Comparison of ENCODE assay signal across 9 cellular contexts in the genomic region with DNA sequence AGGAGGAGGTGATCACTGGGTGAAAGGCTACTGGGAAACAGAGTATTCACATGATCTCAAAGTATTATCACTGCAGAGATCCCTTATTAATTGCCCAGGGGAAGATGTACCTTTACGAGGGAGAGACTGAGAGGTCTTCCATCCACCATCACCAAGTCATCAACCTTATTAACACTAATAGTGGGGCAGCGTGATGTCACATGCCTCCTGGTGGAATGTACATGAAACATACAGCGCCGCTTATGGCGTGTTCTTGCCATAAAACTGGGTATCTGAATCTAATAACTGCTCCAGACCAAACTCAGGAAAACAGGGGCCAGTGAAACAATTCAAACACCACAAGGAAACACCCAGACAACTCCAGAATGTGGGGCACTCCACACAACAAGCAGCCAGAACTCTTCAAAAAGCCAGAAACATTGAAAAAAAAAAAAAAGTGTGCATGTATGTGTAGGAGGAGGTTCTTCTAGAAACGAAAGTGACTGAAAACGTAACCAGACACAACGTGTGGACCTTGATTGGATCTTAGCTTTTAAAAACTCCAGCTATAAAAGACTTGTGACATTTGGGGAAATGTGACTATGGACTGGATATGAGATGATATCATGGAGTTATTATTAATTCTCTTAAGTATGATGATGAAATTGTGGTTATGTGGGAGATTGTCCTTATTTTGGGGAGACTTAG. TPM values are rescaled to one million over a fixed set of nuclear protein-coding genes. Genes with fewer than 3 reads are reported as not detected.
A peak's percentile ranks its signal among the peaks of the same experiment; 100 is the strongest.
DNase-seq lines count a peak whose midpoint lies in the region; ATAC-seq, FAIRE-seq and TF ChIP-seq lines count a peak whose summit lies in the region.
"Had no signal": no experiment of that assay in that cellular context is flagged by ENCODE, and none has a peak within 500 bp of the region (broad histone marks: within the 10 kb centered on the region; RNA-seq: fewer than 3 reads in every experiment).

No MANE protein-coding gene starts in this region.

- H2BK120ac ChIP-seq in trophoblast cell (ENCODE audit: insufficient read depth, low read length, poor library complexity) = no peak overlapping the region

- no peak overlapping the region for H3K4ac ChIP-seq in trophoblast cell (ENCODE audit: low read depth, low read length)

- H2BK5ac ChIP-seq in trophoblast cell (ENCODE audit: low read depth, low read length, poor library complexity) = no peak overlapping the region

- H2AK5ac ChIP-seq in trophoblast cell (ENCODE audit: low read length) = no peak overlapping the region

- no peak overlapping the region for H3K18ac ChIP-seq in trophoblast cell (ENCODE audit: low read length)

- H3K9me3 ChIP-seq in Panc1 (ENCODE audit: control insufficient read depth, insufficient read depth, low read depth, low read length) (no peaks in the 10 kb centered on the region), trophoblast cell (ENCODE audit: insufficient read depth, low read depth, low read length) (no peaks in the 10 kb centered on the region)

- no CpG with 5 or more reads among the region's 8 CpGs for WGBS in trophoblast cell (ENCODE audit: extremely low coverage, insufficient coverage, insufficient read length)
- WGBS in lower leg skin, 2 donors = 50 to 71% methylated on average over 8 of the region's 8 CpGs

- H3K4me2 ChIP-seq in trophoblast cell (ENCODE audit: low read length) = no peak overlapping the region

- CTCF ChIA-PET in Panc1 (lab: Charles Lee) = interaction anchor here (0.6 to 1.2 kb wide), 2 partner anchors 43 to 1508 kb away, joined by 3 to 4 read pairs; partner anchors contain the start of gene MANF

- in situ Hi-C loops in Panc1 (cut with HindIII; ENCODE audit: low pct_unique_long_range_greater_than_20kb, low sequenced_read_pairs) = no loop called here

- no peak overlapping the region for H3K9ac ChIP-seq in trophoblast cell (ENCODE audit: low read length)

- H3K27ac ChIP-seq in Panc1 (ENCODE audit: low read length) (peak overlapping the region; percentile 62), trophoblast cell (ENCODE audit: low read depth, low read length) (no peak overlapping the region), substantia nigra (ENCODE audit: low read depth, low read length, poor library complexity, severe bottlenecking) (no peak overlapping the region)

- no peaks in the 10 kb centered on the region; the same call in 1 of the 2 replicates for H3K36me3 ChIP-seq in Panc1 (ENCODE audit: control insufficient read depth, insufficient read depth, low read length)
- H3K36me3 ChIP-seq in bronchial epithelial cell (ENCODE audit: control insufficient read depth, insufficient read depth, low read length) = no peaks in the 10 kb centered on the region
- H3K36me3 ChIP-seq in trophoblast cell (ENCODE audit: control insufficient read depth in 1 of 2, insufficient read depth in 2 of 2, low read length in 2 of 2) = no peaks in the 10 kb centered on the region

- POLR2A ChIA-PET in Panc1 (lab: Charles Lee) = no interaction called here

- no peak for FAIRE-seq in bronchial epithelial cell (lab: Jason Lieb, UNC)
- FAIRE-seq: TTC549 had no signal

- H4K91ac ChIP-seq in trophoblast cell (ENCODE audit: low read depth, low read length) = no peak overlapping the region

- no peak overlapping the region for H4K12ac ChIP-seq in trophoblast cell (ENCODE audit: low read depth, low read length)

- H3K27me3 ChIP-seq in Panc1 (ENCODE audit: control insufficient read depth, insufficient read depth, low read length) (no peaks in the 10 kb centered on the region), bronchial epithelial cell (ENCODE audit: control insufficient read depth, insufficient read depth, low read length) (no peaks in the 10 kb centered on the region), trophoblast cell (ENCODE audit: insufficient read depth, low read length) (no peaks in the 10 kb centered on the region)

- DNase-seq in ELR (ENCODE audit: low read depth) = peak; percentile 19
- no peak for DNase-seq in Panc1 (ENCODE audit: low read depth, low spot score)
- DNase-seq in bronchial epithelial cell (ENCODE audit: low read depth) = peak; percentile 48
- peak in 1 of 2 donors; percentile 16 for DNase-seq in trophoblast cell
- no peak for DNase-seq in substantia nigra (lab: John Stamatoyannopoulos, UW)
- no peak for DNase-seq in mesenteric fat pad (ENCODE audit: low spot score)
- no peak for DNase-seq in HPDE6-E6E7 (ENCODE audit: extremely low spot score)
- no peak for DNase-seq in lower leg skin (ENCODE audit: low spot score in 2 of 2)

- TF ChIP-seq CTCF in Panc1 (IDR thresholded peaks at IDR 0.05) (peak; percentile 54), bronchial epithelial cell (IDR thresholded peaks at IDR 0.05; ENCODE audit: insufficient read depth, low read length, severe bottlenecking) (peak; percentile 33), lower leg skin (IDR thresholded peaks at IDR 0.05) (no peak)

- no peak overlapping the region for H3K14ac ChIP-seq in trophoblast cell (ENCODE audit: low read length)

- H2AFZ ChIP-seq in trophoblast cell (ENCODE audit: insufficient read depth, low read length, poor library complexity) = no peak overlapping the region

- H4K8ac ChIP-seq in trophoblast cell (ENCODE audit: low read depth, low read length) = no peak overlapping the region

- intact Hi-C loops in Panc1 (cut with micrococcal nuclease; ENCODE audit: unreplicated experiment) (no loop called here), lower leg skin (cut with DNase I; ENCODE audit: low total_unique reads) (no loop called here)

- no peak for TF ChIP-seq POLR2A in lower leg skin (IDR thresholded peaks at IDR 0.05)

- no TSS peak for BruUV-seq in Panc1 (replicated peaks; lab: Mats Ljungman, UMichigan)

- H3K79me2 ChIP-seq in trophoblast cell (ENCODE audit: control insufficient read depth, insufficient read depth, low read length, poor library complexity) = peaks cover 4% of the 10 kb centered on the region

- H3K23ac ChIP-seq in trophoblast cell (ENCODE audit: low read length) = peak overlapping the region; percentile 48

- no peak overlapping the region for H2BK12ac ChIP-seq in trophoblast cell (ENCODE audit: low read length)

- H3K4me1 ChIP-seq in Panc1 (ENCODE audit: control insufficient read depth, insufficient read depth, low read length) (peaks cover 30% of the 10 kb centered on the region), trophoblast cell (ENCODE audit: control insufficient read depth in 1 of 2, insufficient read depth in 2 of 2, low read length in 2 of 2) (peaks cover 0 to 6% of the 10 kb centered on the region in 2 experiments)

- peaks cover 2% of the 10 kb centered on the region for H3K79me1 ChIP-seq in trophoblast cell (ENCODE audit: low read length)

- ATAC-seq in Panc1 = no peak

- H3K4me3 ChIP-seq in Panc1 (ENCODE audit: low read depth in 2 of 2, low read length in 2 of 2) (peak overlapping the region; percentile 22 to 40), bronchial epithelial cell (ENCODE audit: low read depth, low read length) (peak overlapping the region; percentile 13), trophoblast cell (ENCODE audit: low read depth, low read length) (no peak overlapping the region), lower leg skin (ENCODE audit: low read depth, poor library complexity, severe bottlenecking) (no peak overlapping the region)

RNA-seq across cellular contexts. Expression of gene STIMATE, which starts 4.6 kb away (rescaled TPM):
- 15.7 TPM for total RNA-seq in Panc1 (2021; ENCODE audit: unreplicated experiment)
- polyA plus RNA-seq in Panc1 (2012; ENCODE audit: insufficient read length) = 13.1 TPM
- total RNA-seq in bronchial epithelial cell = 7.9 and 11.0 TPM in 2 replicates
- 11.0 and 11.1 TPM in 2 replicates for polyA plus RNA-seq in trophoblast cell (2013)
- 20.8 TPM for total RNA-seq in mesenteric fat pad
- total RNA-seq in lower leg skin = 10 to 100 TPM; 12.7 to 20.7 (median 16.1) TPM

RNA-seq across cellular contexts. Expression of gene MUSTN1, which starts 57.9 kb away (rescaled TPM):
- total RNA-seq in Panc1 (2021; ENCODE audit: unreplicated experiment) = 0.49 TPM
- not detected for polyA plus RNA-seq in Panc1 (2012; ENCODE audit: insufficient read length)
- not detected in 2 replicates for total RNA-seq in bronchial epithelial cell
- polyA plus RNA-seq in trophoblast cell (2013) = 0.78 and 0.96 TPM in 2 replicates
- 2.4 TPM for total RNA-seq in mesenteric fat pad
- total RNA-seq in lower leg skin = 10 to 100 TPM in 1 of 4 donors, 1 to 10 TPM in 3; 5.5 to 13.1 (median 7.9) TPM

Comparison
In these comparisons a context has a peak if more than half of its experiments do, and no peak if none do; other contexts are left out.
1. DNase-seq: peak in ELR (single experiment) and bronchial epithelial cell (single experiment); none in Panc1 (single experiment), substantia nigra (0 of 49), mesenteric fat pad (single experiment), HPDE6-E6E7 (single experiment) and lower leg skin (0 of 2).
2. H3K4me3 ChIP-seq: peak in Panc1 (2 of 2) and bronchial epithelial cell (single experiment); none in trophoblast cell (single experiment) and lower leg skin (single experiment).
3. CTCF ChIP-seq: peak in Panc1 (single experiment) and bronchial epithelial cell (single experiment); none in lower leg skin (0 of 3).